27 cellular contexts compared by ENCODE assay signal in the genomic region with DNA sequence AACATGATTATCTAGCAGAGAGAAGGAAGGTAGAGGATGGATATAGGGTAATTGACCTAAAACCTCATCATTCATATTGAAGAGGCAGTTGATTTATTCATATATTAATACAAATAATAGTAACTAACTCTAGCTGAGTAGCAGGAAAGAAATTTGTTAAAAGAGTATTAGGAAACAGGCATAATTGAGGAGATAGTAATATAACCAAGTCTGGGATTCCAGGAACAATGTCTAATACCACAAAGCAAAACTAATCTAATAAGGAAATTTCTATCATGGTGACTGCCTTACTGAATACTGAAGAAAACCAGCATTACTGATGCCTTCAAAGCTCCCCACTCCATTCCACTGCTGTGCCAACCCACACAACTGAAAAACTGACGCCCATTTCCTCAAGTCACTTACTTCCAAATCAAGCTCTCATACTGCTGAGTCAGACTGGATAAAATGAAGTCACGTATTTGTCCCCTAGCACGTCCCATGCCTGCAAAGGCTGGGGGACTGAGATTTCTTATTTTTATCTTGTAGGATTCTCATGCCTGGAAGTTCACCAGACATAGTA.
DNase-seq lines count a peak whose midpoint lies in the region; ATAC-seq and TF ChIP-seq lines count a peak whose summit lies in the region.
"Had no signal": no experiment of that assay in that cellular context is flagged by ENCODE, and none has a peak within 500 bp of the region (broad histone marks: within the 10 kb centered on the region; RNA-seq: fewer than 3 reads in every experiment).

No MANE protein-coding gene starts in this region.

- no peak for TF ChIP-seq CTCF in osteoblast (IDR thresholded peaks at IDR 0.05; ENCODE audit: extremely low read depth, low read depth, low read length)
- no peak for TF ChIP-seq CTCF in glutamatergic neuron (IDR thresholded peaks at IDR 0.05; ENCODE audit: partially characterized antibody, unreplicated experiment)

- H3K36me3 Mint-ChIP-seq in activated T-helper 17 cell treated with anti-CD3 and anti-CD28 coated beads, Interleukin-2, amount 50 U/mL, for 72 hours (ENCODE audit: low read depth) = no peaks in the 10 kb centered on the region
- no peaks in the 10 kb centered on the region for H3K36me3 Mint-ChIP-seq in glutamatergic neuron (ENCODE audit: unreplicated experiment)
- H3K36me3 Mint-ChIP-seq: activated naive CD4-positive, alpha-beta T cell treated with anti-CD3 and anti-CD28 coated beads, Interleukin-2, amount 10 ng/mL, durations not matched to agents 7 days and 5 days had no signal

- H3K27me3 ChIP-seq in osteoblast (ENCODE audit: insufficient read depth, low read length) = no peaks in the 10 kb centered on the region
- H3K27me3 ChIP-seq: BLaER1 treated with 17β-estradiol and CSF1 and Interleukin-3, amounts not matched to agents 10 nM and 100 nM; dorsolateral prefrontal cortex; heart left ventricle; right lobe of liver; stomach; upper lobe of right lung had no signal

- H2AFZ ChIP-seq in osteoblast (ENCODE audit: low read length) = no peak overlapping the region

- H3K27ac Mint-ChIP-seq in activated T-helper 17 cell treated with anti-CD3 and anti-CD28 coated beads, Interleukin-2, amount 50 U/mL, for 72 hours = no peak overlapping the region
- H3K27ac Mint-ChIP-seq in glutamatergic neuron (ENCODE audit: unreplicated experiment) = no peak overlapping the region
- H3K27ac Mint-ChIP-seq: activated naive CD4-positive, alpha-beta T cell treated with anti-CD3 and anti-CD28 coated beads, Interleukin-2, amount 10 ng/mL, durations not matched to agents 7 days and 5 days; WTC11 had no signal

- no peak overlapping the region for H3K4me3 Mint-ChIP-seq in activated T-helper 17 cell treated with anti-CD3 and anti-CD28 coated beads, Interleukin-2, amount 50 U/mL, for 72 hours
- H3K4me3 Mint-ChIP-seq in glutamatergic neuron (ENCODE audit: unreplicated experiment) = no peak overlapping the region
- H3K4me3 Mint-ChIP-seq: activated naive CD4-positive, alpha-beta T cell treated with anti-CD3 and anti-CD28 coated beads, Interleukin-2, amount 10 ng/mL, durations not matched to agents 7 days and 5 days; neural crest cell; WTC11 had no signal

- no peak overlapping the region for H3K27ac ChIP-seq in osteoblast (ENCODE audit: low read depth, low read length)
- H3K27ac ChIP-seq: BLaER1 treated with 17β-estradiol and CSF1 and Interleukin-3, amounts not matched to agents 10 nM and 100 nM; dorsolateral prefrontal cortex; heart left ventricle; right lobe of liver; stomach; upper lobe of right lung had no signal

- H3K79me2 ChIP-seq in osteoblast (ENCODE audit: insufficient read depth, low read length) = no peaks in the 10 kb centered on the region

- no peaks in the 10 kb centered on the region for H3K36me3 ChIP-seq in osteoblast (ENCODE audit: insufficient read depth, low read length)
- H3K36me3 ChIP-seq: BLaER1 treated with 17β-estradiol and CSF1 and Interleukin-3, amounts not matched to agents 10 nM and 100 nM; heart left ventricle; right lobe of liver; stomach; upper lobe of right lung had no signal

- DNase-seq in Daoy (ENCODE audit: low read depth) (peak; percentile 33), osteoblast (ENCODE audit: insufficient read length, low spot score, missing footprints) (peak; percentile 31), islet precursor cell (no peak), cerebellar cortex (ENCODE audit: low spot score) (no peak), glutamatergic neuron (no peak)
- DNase-seq: activated CD4-positive, alpha-beta T cell treated with anti-CD3 and anti-CD28 coated beads, Interleukin-2, amount 50 U/mL, for 1 hour; activated naive CD4-positive, alpha-beta T cell treated with anti-CD3 and anti-CD28 coated beads, Interleukin-2, amount 10 ng/mL, durations not matched to agents 7 days and 5 days; anterior cingulate cortex; Caco-2; central memory CD4-positive, alpha-beta T cell; DMS79 treated with DMSO at 0.1 percent for 48 hours; dorsolateral prefrontal cortex; heart left ventricle; Kasumi-1; left cardiac atrium; NCI-H1048; NCI-H187 treated with DMSO at 0.1 percent for 48 hours; right lobe of liver; stomach; upper lobe of right lung had no signal

- no peak overlapping the region for H3K4me3 ChIP-seq in osteoblast (ENCODE audit: insufficient read depth, low read length)
- H3K4me3 ChIP-seq: BLaER1 treated with 17β-estradiol and CSF1 and Interleukin-3, amounts not matched to agents 10 nM and 100 nM; dorsolateral prefrontal cortex; heart left ventricle; right lobe of liver; stomach; upper lobe of right lung had no signal

- no peaks in the 10 kb centered on the region for H3K4me1 ChIP-seq in osteoblast (ENCODE audit: insufficient read depth, low read length)
- H3K4me1 ChIP-seq: BLaER1 treated with 17β-estradiol and CSF1 and Interleukin-3, amounts not matched to agents 10 nM and 100 nM; Caco-2; heart left ventricle; right lobe of liver; stomach; upper lobe of right lung had no signal

- H3K9me3 ChIP-seq in osteoblast (ENCODE audit: low read depth, low read length) = peaks cover under 1% of the 10 kb centered on the region
- H3K9me3 ChIP-seq: Caco-2, right lobe of liver, upper lobe of right lung had no signal

- no peaks in the 10 kb centered on the region for H3K27me3 Mint-ChIP-seq in activated T-helper 17 cell treated with anti-CD3 and anti-CD28 coated beads, Interleukin-2, amount 50 U/mL, for 72 hours
- H3K27me3 Mint-ChIP-seq in glutamatergic neuron (ENCODE audit: unreplicated experiment) = no peaks in the 10 kb centered on the region
- H3K27me3 Mint-ChIP-seq: activated naive CD4-positive, alpha-beta T cell treated with anti-CD3 and anti-CD28 coated beads, Interleukin-2, amount 10 ng/mL, durations not matched to agents 7 days and 5 days had no signal

- H3K4me1 Mint-ChIP-seq in activated T-helper 17 cell treated with anti-CD3 and anti-CD28 coated beads, Interleukin-2, amount 50 U/mL, for 72 hours = no peaks in the 10 kb centered on the region
- H3K4me1 Mint-ChIP-seq in glutamatergic neuron (ENCODE audit: low read depth, unreplicated experiment) = no peaks in the 10 kb centered on the region
- H3K4me1 Mint-ChIP-seq: activated naive CD4-positive, alpha-beta T cell treated with anti-CD3 and anti-CD28 coated beads, Interleukin-2, amount 10 ng/mL, durations not matched to agents 7 days and 5 days; neural crest cell; WTC11 had no signal

- no peaks in the 10 kb centered on the region for H4K20me1 ChIP-seq in osteoblast (ENCODE audit: insufficient read depth, low read length)
- H4K20me1 ChIP-seq: BLaER1 treated with 17β-estradiol and CSF1 and Interleukin-3, amounts not matched to agents 10 nM and 100 nM had no signal

- H3K4me2 ChIP-seq in osteoblast (ENCODE audit: insufficient read depth, low read length) = no peak overlapping the region

- peaks cover 5% of the 10 kb centered on the region for H3K9me3 Mint-ChIP-seq in activated T-helper 17 cell treated with anti-CD3 and anti-CD28 coated beads, Interleukin-2, amount 50 U/mL, for 72 hours
- H3K9me3 Mint-ChIP-seq in glutamatergic neuron (ENCODE audit: unreplicated experiment) = peaks cover under 1% of the 10 kb centered on the region

- ATAC-seq in HG02852 (IDR thresholded peaks at IDR 0.05; ENCODE audit: unreplicated experiment) (peak; percentile 48), HG02973 (IDR thresholded peaks at IDR 0.05; ENCODE audit: unreplicated experiment) (no peak)
- ATAC-seq in activated T-helper 17 cell treated with anti-CD3 and anti-CD28 coated beads, Interleukin-2, amount 50 U/mL, for 72 hours (replicated peaks) = peak; percentile 29
- ATAC-seq: heart left ventricle, HepG2, left cardiac atrium, right lobe of liver, upper lobe of right lung, WTC11 had no signal

Comparison
In these comparisons a context has a peak if more than half of its experiments do, and no peak if none do; other contexts are left out.
1. DNase-seq: peak in Daoy (single experiment) and osteoblast (single experiment); none in islet precursor cell (single experiment), cerebellar cortex (single experiment) and glutamatergic neuron (single experiment).